In genomic region chrY:8807648-8808408, GRCh38 we compare ENCODE assay signal across 15 cellular contexts.
DNase-seq lines count a peak whose midpoint lies in the region; ATAC-seq, FAIRE-seq and TF ChIP-seq lines count a peak whose summit lies in the region.
"Had no signal": no experiment of that assay in that cellular context is flagged by ENCODE, and none has a peak within 500 bp of the region (broad histone marks: within the 10 kb centered on the region; RNA-seq: fewer than 3 reads in every experiment).

No MANE protein-coding gene starts in this region.

- WGBS in A549 (ENCODE audit: missing lambda C conversion rate): 28% methylated on average over 3 of the region's 5 CpGs

- TF ChIP-seq EP300 in A549 (IDR thresholded peaks at IDR 0.05): no peak

- FAIRE-seq in A549 (lab: Jason Lieb, UNC) (no peak), kidney (lab: Jason Lieb, UNC) (no peak)

- no peak overlapping the region for H3K4me2 ChIP-seq in A549
- H3K4me2 ChIP-seq: BLaER1 treated with 17β-estradiol and CSF1 and Interleukin-3, amounts not matched to agents 10 nM and 100 nM had no signal

- POLR2A ChIA-PET in A549 (lab: Yijun Ruan, JAX): no interaction called here

- intact Hi-C loops in kidney (cut with DNase I): no loop called here

- peak in 1 of 2 experiments; percentile 0 for DNase-seq in A549 (ENCODE audit: low read depth in 1 of 2, low spot score in 1 of 2)
- peak; percentile 20 for DNase-seq in GM03348 (ENCODE audit: low spot score)
- no peak for DNase-seq in RWPE2 (ENCODE audit: low spot score)
- DNase-seq in kidney: no peak
- no peak for DNase-seq in OCI-M2 (lab: John Stamatoyannopoulos, UW; ENCODE audit: unreplicated experiment)
- no peak for DNase-seq in UCSD-AML1 (lab: John Stamatoyannopoulos, UW; ENCODE audit: unreplicated experiment)
- DNase-seq: EL, NCI-H1105, NCI-H1930, NCI-H82, SW 1271 had no signal

- H3K27me3 ChIP-seq in RWPE2 (ENCODE audit: insufficient read depth, poor library complexity, severe bottlenecking): no peaks in the 10 kb centered on the region
- H3K27me3 ChIP-seq: BLaER1 treated with 17β-estradiol and CSF1 and Interleukin-3, amounts not matched to agents 10 nM and 100 nM; SJCRH30 had no signal

- no peak; the same call in 2 of the 3 replicates for TF ChIP-seq CTCF in A549 (IDR thresholded peaks at IDR 0.05)
- peak; percentile 40 for TF ChIP-seq CTCF in RWPE2 (IDR thresholded peaks at IDR 0.05; ENCODE audit: poor library complexity, severe bottlenecking)
- TF ChIP-seq CTCF in kidney (IDR thresholded peaks at IDR 0.05; ENCODE audit: borderline replicate concordance, extremely low read depth, insufficient read depth): peak; percentile 3

- TF ChIP-seq RAD21 in A549 (conservative IDR thresholded peaks at IDR 0.05 in 1 of 2, IDR thresholded peaks at IDR 0.05 in 1 of 2): peak; percentile 16 to 19; a peak in 2 of 5 replicates

- no peaks in the 10 kb centered on the region for H3K9me3 ChIP-seq in A549
- H3K9me3 ChIP-seq in RWPE2 (ENCODE audit: severe bottlenecking): no peaks in the 10 kb centered on the region
- H3K9me3 ChIP-seq in kidney (ENCODE audit: control insufficient read depth in 1 of 2, low read length in 2 of 2): no peaks in the 10 kb centered on the region
- H3K9me3 ChIP-seq: BLaER1 treated with 17β-estradiol and CSF1 and Interleukin-3, amounts not matched to agents 10 nM and 100 nM; SJCRH30 had no signal

- H3K27ac ChIP-seq in A549 (no peak overlapping the region), RWPE2 (ENCODE audit: poor library complexity, severe bottlenecking) (peak overlapping the region; percentile 56), kidney (ENCODE audit: low read depth in 2 of 2, low read length in 2 of 2) (no peak overlapping the region)
- H3K27ac ChIP-seq: BLaER1 treated with 17β-estradiol and CSF1 and Interleukin-3, amounts not matched to agents 10 nM and 100 nM; SJCRH30 had no signal

- H3K36me3 ChIP-seq in RWPE2 (ENCODE audit: low read depth) (no peaks in the 10 kb centered on the region), kidney (ENCODE audit: control insufficient read depth in 1 of 2, insufficient read depth in 2 of 2, low read length in 2 of 2) (no peaks in the 10 kb centered on the region)
- H3K36me3 ChIP-seq: BLaER1 treated with 17β-estradiol and CSF1 and Interleukin-3, amounts not matched to agents 10 nM and 100 nM; SJCRH30 had no signal

- H3K4me3 ChIP-seq in A549: no peak overlapping the region
- H3K4me3 ChIP-seq in RWPE2 (ENCODE audit: severe bottlenecking): no peak overlapping the region
- no peak overlapping the region for H3K4me3 ChIP-seq in kidney (ENCODE audit: low read length in 2 of 2)
- H3K4me3 ChIP-seq: BLaER1 treated with 17β-estradiol and CSF1 and Interleukin-3, amounts not matched to agents 10 nM and 100 nM; SJCRH30 had no signal

- CTCF ChIA-PET in A549 (lab: Yijun Ruan, JAX): no interaction called here

- no peak for TF ChIP-seq POLR2A in A549 (IDR thresholded peaks at IDR 0.05; ENCODE audit: low read length)

- H3K9ac ChIP-seq in kidney (ENCODE audit: low read length in 2 of 2): no peak overlapping the region
- H3K9ac ChIP-seq: BLaER1 treated with 17β-estradiol and CSF1 and Interleukin-3, amounts not matched to agents 10 nM and 100 nM had no signal

- ATAC-seq in A549 (no peak), RWPE2 (ENCODE audit: low read depth) (peak; percentile 49), GM18868 (IDR thresholded peaks at IDR 0.05; ENCODE audit: unreplicated experiment) (no peak), GM21528 (IDR thresholded peaks at IDR 0.05; ENCODE audit: low FRiP score, unreplicated experiment) (no peak)

- H3K4me1 ChIP-seq in A549 (no peaks in the 10 kb centered on the region), RWPE2 (ENCODE audit: insufficient read depth, poor library complexity, severe bottlenecking) (no peaks in the 10 kb centered on the region), kidney (ENCODE audit: control insufficient read depth in 1 of 2, insufficient read depth in 1 of 2, low read depth in 1 of 2, low read length in 2 of 2) (no peaks in the 10 kb centered on the region)
- H3K4me1 ChIP-seq: BLaER1 treated with 17β-estradiol and CSF1 and Interleukin-3, amounts not matched to agents 10 nM and 100 nM; SJCRH30 had no signal

TF ChIP-seq in A549, 52 proteins besides CTCF, POLR2A, EP300 and RAD21:
- no peak for TF ChIP-seq ZFP36 (IDR thresholded peaks at IDR 0.05; ENCODE audit: borderline replicate concordance, partially characterized antibody)
- no peak for TF ChIP-seq JUNB (IDR thresholded peaks at IDR 0.05)
